8 cellular contexts compared by ENCODE assay signal in the genomic region with DNA sequence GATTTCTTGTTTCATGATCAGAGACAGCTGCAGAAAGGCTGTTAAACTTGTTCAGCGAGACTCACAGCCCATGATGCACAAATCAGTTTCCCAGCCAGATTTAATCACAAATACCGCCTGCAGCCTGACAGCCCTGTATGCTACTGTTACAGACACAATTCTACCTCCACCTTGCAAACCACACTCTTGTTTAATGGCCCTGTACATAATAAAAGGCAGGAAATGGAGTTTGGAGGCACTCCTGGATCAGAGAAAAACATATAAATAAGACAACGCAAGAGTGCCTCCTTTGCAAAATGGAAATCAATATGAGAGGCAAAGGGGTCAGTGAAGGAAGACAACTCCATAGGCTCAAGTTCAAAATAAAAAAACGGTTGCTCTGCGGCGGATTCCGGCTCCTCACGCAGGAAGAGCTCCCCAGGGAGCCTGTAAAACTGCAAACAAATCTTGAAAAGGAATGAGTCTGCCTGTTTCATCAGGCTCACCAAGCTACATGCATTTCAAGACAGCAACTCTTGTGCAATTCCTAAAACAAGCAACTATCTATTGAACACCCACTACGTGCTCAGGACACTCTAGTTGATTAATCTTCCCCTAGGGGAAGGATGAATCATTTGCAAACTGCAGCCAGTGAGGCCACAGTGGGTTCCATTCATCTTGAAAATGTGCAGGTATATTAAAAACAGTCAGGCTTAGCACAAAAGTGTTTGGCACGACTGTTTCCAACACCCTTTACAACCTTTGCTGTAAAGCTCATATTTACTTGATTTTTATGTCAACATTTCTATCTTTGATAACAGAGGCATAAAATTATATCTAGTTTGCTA. TPM values are rescaled to one million over a fixed set of nuclear protein-coding genes. Genes with fewer than 3 reads are reported as not detected.
DNase-seq lines count a peak whose midpoint lies in the region; ATAC-seq lines count a peak whose summit lies in the region.

No MANE protein-coding gene starts in this region.

- DNase-seq in AG20443 (ENCODE audit: low spot score) (peak; percentile 83), KBM-7 (peak; percentile 91), SK-N-DZ (ENCODE audit: low spot score) (peak; percentile 37), iPS-NIHi7 (ENCODE audit: extremely low spot score) (peak; percentile 63), hippocampal formation (lab: John Stamatoyannopoulos, UW) (no peak), NCI-H446 (lab: John Stamatoyannopoulos, UW) (no peak)

- in situ Hi-C loops in KBM-7 (cut with MboI; ENCODE audit: low pct_unique_long_range_greater_than_20kb, low sequenced_read_pairs): no loop called here

- ATAC-seq in GM18517 (IDR thresholded peaks at IDR 0.05; ENCODE audit: unreplicated experiment): no peak
- ATAC-seq in GM21423 (IDR thresholded peaks at IDR 0.05; ENCODE audit: unreplicated experiment): no peak

RNA-seq across cellular contexts. Expression of gene TBC1D8, which starts 37.5 kb away (rescaled TPM):
- 11.0 and 15.7 TPM in 2 replicates for polyA plus RNA-seq in SK-N-DZ (2014; cell fraction: cytosol; rRNA removed)
- 37.5 and 50.8 TPM in 2 replicates for polyA plus RNA-seq in SK-N-DZ (2014; cell fraction: nucleus; rRNA removed)

Comparison
In these comparisons a context has a peak if more than half of its experiments do, and no peak if none do; other contexts are left out.
1. DNase-seq: peak in AG20443 (single experiment), KBM-7 (single experiment), SK-N-DZ (single experiment) and iPS-NIHi7 (single experiment); none in hippocampal formation (0 of 2) and NCI-H446 (0 of 2).